Comparison of ENCODE assay signal across 8 cellular contexts in the genomic region with DNA sequence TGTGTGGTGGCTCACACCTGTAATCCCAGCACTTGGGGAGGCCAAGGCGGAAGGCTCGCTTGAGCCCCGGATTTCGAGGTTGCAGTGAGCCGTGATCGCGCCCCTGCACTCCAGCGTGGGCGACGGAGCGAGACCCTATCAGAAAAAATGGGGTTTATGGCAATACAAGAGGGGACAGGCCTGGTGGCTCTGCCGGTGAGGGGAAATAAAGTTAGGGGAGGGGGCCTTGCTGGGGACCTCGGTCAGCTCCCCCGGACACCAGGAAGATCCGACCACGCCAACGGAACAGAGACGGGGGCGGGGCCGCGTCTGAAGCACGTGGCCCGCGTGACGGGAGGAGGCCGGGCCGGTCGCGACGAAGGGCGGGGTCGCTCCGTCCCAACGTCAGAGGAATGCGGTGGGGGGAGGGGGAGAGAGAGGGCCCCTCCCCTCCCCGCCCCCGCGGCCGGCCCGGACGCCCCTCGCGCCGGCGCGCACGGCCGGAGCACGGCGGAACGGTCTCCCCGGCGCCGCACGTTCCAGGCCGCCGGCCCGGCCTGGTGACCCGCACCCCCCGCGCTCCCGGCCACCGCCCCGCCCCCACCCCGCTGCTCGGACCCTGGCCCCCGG. TPM values are rescaled to one million over a fixed set of nuclear protein-coding genes. Genes with fewer than 3 reads are reported as not detected.
DNase-seq lines count a peak whose midpoint lies in the region; ATAC-seq, FAIRE-seq and TF ChIP-seq lines count a peak whose summit lies in the region.

No MANE protein-coding gene starts in this region.

- H3K27ac ChIP-seq in WERI-Rb-1, result peak overlapping the region; percentile 86
- H3K27ac ChIP-seq in mammary epithelial cell (ENCODE audit: insufficient read depth, low read depth, low read length), result peak overlapping the region; percentile 83
- peak overlapping the region; percentile 95 to 96 for H3K27ac ChIP-seq in small intestine (ENCODE audit: low read depth in 1 of 2, low read length in 1 of 2)

- peaks cover 51 to 53% of the 10 kb centered on the region in 2 donors for H3K4me1 Mint-ChIP-seq in immature natural killer cell

- H3K36me3 Mint-ChIP-seq in immature natural killer cell, result peaks cover 3 to 17% (median 7%) of the 10 kb centered on the region in 3 donors

- no peaks in the 10 kb centered on the region for H4K20me1 ChIP-seq in mammary epithelial cell (ENCODE audit: insufficient read depth, low read length)

- peak overlapping the region; percentile 98 to 100 (median 100) for H3K27ac Mint-ChIP-seq in immature natural killer cell

- ATAC-seq in HG02798 (IDR thresholded peaks at IDR 0.05; ENCODE audit: poor library complexity, unreplicated experiment) (peak; percentile 30), GM21619 (IDR thresholded peaks at IDR 0.05; ENCODE audit: unreplicated experiment) (no peak)

- H3K36me3 ChIP-seq in WERI-Rb-1 (peaks cover 27% of the 10 kb centered on the region), mammary epithelial cell (ENCODE audit: insufficient read depth, low read length) (peaks cover 9% of the 10 kb centered on the region), small intestine (ENCODE audit: control insufficient read depth in 2 of 2, insufficient read depth in 2 of 2, low read length in 2 of 2) (peaks cover 3 to 7% of the 10 kb centered on the region in 2 donors)

- peak overlapping the region; percentile 89 for H3K4me3 ChIP-seq in WERI-Rb-1 (ENCODE audit: low read depth, low read length)
- peak overlapping the region; percentile 64 to 88 (median 74) for H3K4me3 ChIP-seq in mammary epithelial cell (replicated peaks in 1 of 3; ENCODE audit: insufficient read depth in 1 of 3, low read depth in 2 of 3, low read length in 3 of 3)
- peak overlapping the region; percentile 82 to 92 for H3K4me3 ChIP-seq in small intestine (ENCODE audit: low read depth in 1 of 2, low read length in 2 of 2)

- no peaks in the 10 kb centered on the region for H3K27me3 ChIP-seq in WERI-Rb-1 (ENCODE audit: insufficient read depth, low read depth, severe bottlenecking)
- H3K27me3 ChIP-seq in mammary epithelial cell (ENCODE audit: insufficient read depth, low read length), result no peaks in the 10 kb centered on the region
- H3K27me3 ChIP-seq in small intestine (ENCODE audit: control insufficient read depth in 2 of 2, insufficient read depth in 2 of 2, low read length in 2 of 2), result no peaks in the 10 kb centered on the region

- DNase-seq in DMS79 (lab: John Stamatoyannopoulos, UW) (peak; percentile 71), NCI-H2196 treated with DMSO at 0.1 percent for 48 hours (lab: John Stamatoyannopoulos, UW; ENCODE audit: unreplicated experiment) (peak; percentile 77), WERI-Rb-1 (peak; percentile 92), mammary epithelial cell (peak; percentile 87), immature natural killer cell (peak; percentile 90 to 93 (median 93)), small intestine (peak; percentile 92)

- peak overlapping the region; percentile 88 to 98 (median 94) for H3K4me3 Mint-ChIP-seq in immature natural killer cell

- WGBS in mammary epithelial cell (ENCODE audit: low coverage, missing lambda C conversion rate), result no CpG with 5 or more reads among the region's 67 CpGs
- WGBS in small intestine, 3 donors, result 1% methylated on average over 38 to 61 of the region's 67 CpGs

- no TSS peak for BruUV-seq in mammary epithelial cell (replicated peaks; lab: Mats Ljungman, UMichigan)

- peak overlapping the region; percentile 77 for H3K9ac ChIP-seq in mammary epithelial cell (ENCODE audit: insufficient read depth, low read length)

- TF ChIP-seq CTCF in WERI-Rb-1 (IDR thresholded peaks at IDR 0.05; ENCODE audit: low read depth, low read length), result no peak
- TF ChIP-seq CTCF in mammary epithelial cell (conservative IDR thresholded peaks at IDR 0.05 in 1 of 2, IDR thresholded peaks at IDR 0.05 in 1 of 2; ENCODE audit: extremely low read depth in 1 of 2, insufficient read depth in 1 of 2, low read depth in 1 of 2, low read length in 2 of 2), result no peak

- peak overlapping the region; percentile 86 for H2AFZ ChIP-seq in mammary epithelial cell (ENCODE audit: low read depth, low read length)

- intact Hi-C loops in mammary epithelial cell (cut with micrococcal nuclease), result loop anchor here (1.0 to 2.0 kb wide), 3 partner anchors 18 to 227 kb away; no protein-coding TSS in a partner anchor

- in situ Hi-C loops in mammary epithelial cell (cut with MboI; ENCODE audit: low sequenced_read_pairs in 2 of 2), result no loop called here

- H3K79me2 ChIP-seq in mammary epithelial cell (ENCODE audit: insufficient read depth, low read length), result peaks cover 24% of the 10 kb centered on the region

- CTCF ChIA-PET in mammary epithelial cell (lab: Charles Lee; ENCODE audit: low non-redundant PET), result interaction anchor here (0.6 to 1.0 kb wide), 2 partner anchors 45 to 188 kb away, joined by 3 to 17 read pairs; no protein-coding TSS in a partner anchor

- dilution Hi-C loops in mammary epithelial cell (cut with HindIII; ENCODE audit: low sequenced_read_pairs), result no loop called here

- H3K27me3 Mint-ChIP-seq in immature natural killer cell (ENCODE audit: low read depth in 3 of 3), result peaks cover 36 to 54% (median 50%) of the 10 kb centered on the region in 3 donors

- no peak for FAIRE-seq in small intestine (lab: Jason Lieb, UNC)

- peaks cover 30% of the 10 kb centered on the region for H3K4me1 ChIP-seq in mammary epithelial cell (ENCODE audit: insufficient read depth, low read length)
- peaks cover 2 to 3% of the 10 kb centered on the region in 2 donors for H3K4me1 ChIP-seq in small intestine (ENCODE audit: control insufficient read depth in 2 of 2, insufficient read depth in 1 of 2, low read depth in 1 of 2, low read length in 1 of 2)

- no peaks in the 10 kb centered on the region for H3K9me3 ChIP-seq in WERI-Rb-1 (ENCODE audit: severe bottlenecking)
- H3K9me3 ChIP-seq in mammary epithelial cell (replicated peaks; ENCODE audit: insufficient read depth, low read length), result no peaks in the 10 kb centered on the region
- no peaks in the 10 kb centered on the region for H3K9me3 ChIP-seq in small intestine (ENCODE audit: control insufficient read depth, low read depth)

- peaks cover 0 to 2% (median 0%) of the 10 kb centered on the region in 6 donors for H3K9me3 Mint-ChIP-seq in immature natural killer cell

- H3K4me2 ChIP-seq in mammary epithelial cell (ENCODE audit: insufficient read depth, low read depth, low read length), result peak overlapping the region; percentile 96

RNA-seq across cellular contexts. Expression of gene HNRNPL, which starts 1.9 kb away (rescaled TPM):
- 100 to 1,000 TPM; 200 to 391 TPM for total RNA-seq in mammary epithelial cell
- polyA plus RNA-seq in mammary epithelial cell (242 TPM), immature natural killer cell (10 to 100 TPM; 16.8 to 89.6 (median 69.0) TPM), small intestine (100 to 1,000 TPM; 118 to 182 (median 171) TPM)
- polyA minus RNA-seq in mammary epithelial cell, result 784 TPM

RNA-seq across cellular contexts. Expression of gene ECH1, which starts 20.1 kb away (rescaled TPM):
- total RNA-seq in mammary epithelial cell, result 10 to 100 TPM; 66.0 to 75.9 TPM
- polyA plus RNA-seq in mammary epithelial cell (74.5 TPM), immature natural killer cell (100 to 1,000 TPM; 243 to 337 (median 327) TPM), small intestine (100 to 1,000 TPM; 218 to 344 (median 317) TPM)
- polyA minus RNA-seq in mammary epithelial cell, result 85.9 TPM

RNA-seq across cellular contexts. Expression of gene RINL, which starts 26.3 kb away (rescaled TPM):
- total RNA-seq in mammary epithelial cell, result 1 to 10 TPM; 5.7 to 9.2 TPM
- polyA plus RNA-seq in mammary epithelial cell (2.4 TPM), immature natural killer cell (10 to 100 TPM; 20.3 to 64.9 (median 47.3) TPM), small intestine (10 to 100 TPM in 1 of 3 donors, 1 to 10 TPM in 2; 1.3 to 12.2 (median 7.3) TPM)
- 1.3 TPM for polyA minus RNA-seq in mammary epithelial cell

RNA-seq across cellular contexts. Expression of gene LGALS4, which starts 39.0 kb away (rescaled TPM):
- under 1 TPM in 1 of 2 donors, not detected in 1; 0.47 TPM for total RNA-seq in mammary epithelial cell
- polyA plus RNA-seq in mammary epithelial cell (0.20 TPM), immature natural killer cell (not detected), small intestine (1,000 to 10,000 TPM; 1,250 to 3,807 (median 3,710) TPM)
- not detected for polyA minus RNA-seq in mammary epithelial cell

RNA-seq across cellular contexts. Expression of gene SIRT2, which starts 47.7 kb away (rescaled TPM):
- 10 to 100 TPM; 43.3 to 65.3 TPM for total RNA-seq in mammary epithelial cell
- polyA plus RNA-seq in mammary epithelial cell (45.6 TPM), immature natural killer cell (100 to 1,000 TPM in 2 of 3 donors, 10 to 100 TPM in 1; 96.8 to 114 (median 112) TPM), small intestine (10 to 100 TPM; 35.4 to 80.3 (median 74.0) TPM)
- polyA minus RNA-seq in mammary epithelial cell, result 51.2 TPM
